In genomic region chr1:113784104-113784779, GRCh38 we compare ENCODE assay signal across 8 cellular contexts. TPM values are rescaled to one million over a fixed set of nuclear protein-coding genes. Genes with fewer than 3 reads are reported as not detected.
DNase-seq lines count a peak whose midpoint lies in the region; ATAC-seq and TF ChIP-seq lines count a peak whose summit lies in the region.

No MANE protein-coding gene starts in this region.

- H3K9me3 Mint-ChIP-seq in activated T-helper 17 cell treated with anti-CD3 and anti-CD28 coated beads, Interleukin-2, amount 50 U/mL, for 72 hours = no peaks in the 10 kb centered on the region

- H3K4me1 ChIP-seq in neutrophil (ENCODE audit: control insufficient read depth in 1 of 2, insufficient read depth in 1 of 2, low read depth in 1 of 2, low read length in 1 of 2) (peaks cover 63 to 73% of the 10 kb centered on the region in 2 experiments), thyroid gland (peaks cover 14% of the 10 kb centered on the region in 2 donors)

- DNase-seq in stimulated activated CD4-positive, alpha-beta T cell treated with anti-CD3 and anti-CD28 coated beads, Interleukin-15, amount 100 ng/mL, for 24 hours = peak; percentile 45
- DNase-seq in stimulated activated CD4-positive, alpha-beta T cell treated with anti-CD3 and anti-CD28 coated beads, Interleukin-2, amount 100 ng/mL, for 48 hours = no peak
- DNase-seq in NCI-H146 treated with DMSO at 0.1 percent for 48 hours (lab: John Stamatoyannopoulos, UW; ENCODE audit: unreplicated experiment) (no peak), posterior cingulate gyrus (no peak), thyroid gland (no peak)

- H3K36me3 Mint-ChIP-seq in activated T-helper 17 cell treated with anti-CD3 and anti-CD28 coated beads, Interleukin-2, amount 50 U/mL, for 72 hours (ENCODE audit: low read depth) = peaks cover 25% of the 10 kb centered on the region

- peaks cover 45% of the 10 kb centered on the region for H3K4me1 Mint-ChIP-seq in activated T-helper 17 cell treated with anti-CD3 and anti-CD28 coated beads, Interleukin-2, amount 50 U/mL, for 72 hours

- TF ChIP-seq POLR2A in thyroid gland (IDR thresholded peaks at IDR 0.05) = no peak

- 79 to 92% methylated on average over 5 of the region's 5 CpGs for WGBS in thyroid gland, 2 donors

- H3K4me3 Mint-ChIP-seq in activated T-helper 17 cell treated with anti-CD3 and anti-CD28 coated beads, Interleukin-2, amount 50 U/mL, for 72 hours = no peak overlapping the region

- intact Hi-C loops in posterior cingulate gyrus (cut with DNase I) = no loop called here
- intact Hi-C loops in thyroid gland (cut with DNase I) = no loop called here

- no peaks in the 10 kb centered on the region for H3K27me3 Mint-ChIP-seq in activated T-helper 17 cell treated with anti-CD3 and anti-CD28 coated beads, Interleukin-2, amount 50 U/mL, for 72 hours

- H3K9me3 ChIP-seq in neutrophil = no peaks in the 10 kb centered on the region
- H3K9me3 ChIP-seq in thyroid gland = no peaks in the 10 kb centered on the region

- no peaks in the 10 kb centered on the region for H3K27me3 ChIP-seq in neutrophil
- no peaks in the 10 kb centered on the region for H3K27me3 ChIP-seq in thyroid gland

- ATAC-seq in HG03097 (IDR thresholded peaks at IDR 0.05; ENCODE audit: low FRiP score, unreplicated experiment) = peak; percentile 59
- ATAC-seq in activated T-helper 17 cell treated with anti-CD3 and anti-CD28 coated beads, Interleukin-2, amount 50 U/mL, for 72 hours (replicated peaks) = peak; percentile 83

- peak overlapping the region; percentile 93 for H3K27ac Mint-ChIP-seq in activated T-helper 17 cell treated with anti-CD3 and anti-CD28 coated beads, Interleukin-2, amount 50 U/mL, for 72 hours

- H3K4me3 ChIP-seq in neutrophil (ENCODE audit: low read depth in 1 of 2, low read length in 1 of 2) = peak overlapping the region; percentile 48 to 49
- H3K4me3 ChIP-seq in thyroid gland (replicated peaks in 1 of 3) = no peak overlapping the region

- TF ChIP-seq CTCF in neutrophil (IDR thresholded peaks at IDR 0.05) (no peak), thyroid gland (IDR thresholded peaks at IDR 0.05) (no peak)

- no peaks in the 10 kb centered on the region for H3K36me3 ChIP-seq in neutrophil
- no peaks in the 10 kb centered on the region for H3K36me3 ChIP-seq in thyroid gland

- peak overlapping the region; percentile 90 for H3K27ac ChIP-seq in neutrophil
- H3K27ac ChIP-seq in thyroid gland = no peak overlapping the region

RNA-seq across cellular contexts. Expression of gene PHTF1, which starts 25.0 kb away (rescaled TPM):
- 10 to 100 TPM; 19.5 to 24.8 TPM for total RNA-seq in activated T-helper 17 cell treated with anti-CD3 and anti-CD28 coated beads, Interleukin-2, amount 50 U/mL, for 72 hours
- 10 to 100 TPM; 14.4 to 25.4 (median 20.9) TPM for total RNA-seq in thyroid gland

RNA-seq across cellular contexts. Expression of gene RSBN1, which starts 28.0 kb away (rescaled TPM):
- 10 to 100 TPM; 22.2 to 47.4 TPM for total RNA-seq in activated T-helper 17 cell treated with anti-CD3 and anti-CD28 coated beads, Interleukin-2, amount 50 U/mL, for 72 hours
- total RNA-seq in thyroid gland = 10 to 100 TPM; 23.7 to 31.5 (median 26.8) TPM

Comparison
In these comparisons a context has a peak if more than half of its experiments do, and no peak if none do; other contexts are left out.
1. H3K4me3 ChIP-seq: peak in neutrophil (2 of 2); none in thyroid gland (0 of 3).